14 cellular contexts compared by ENCODE assay signal in the genomic region with DNA sequence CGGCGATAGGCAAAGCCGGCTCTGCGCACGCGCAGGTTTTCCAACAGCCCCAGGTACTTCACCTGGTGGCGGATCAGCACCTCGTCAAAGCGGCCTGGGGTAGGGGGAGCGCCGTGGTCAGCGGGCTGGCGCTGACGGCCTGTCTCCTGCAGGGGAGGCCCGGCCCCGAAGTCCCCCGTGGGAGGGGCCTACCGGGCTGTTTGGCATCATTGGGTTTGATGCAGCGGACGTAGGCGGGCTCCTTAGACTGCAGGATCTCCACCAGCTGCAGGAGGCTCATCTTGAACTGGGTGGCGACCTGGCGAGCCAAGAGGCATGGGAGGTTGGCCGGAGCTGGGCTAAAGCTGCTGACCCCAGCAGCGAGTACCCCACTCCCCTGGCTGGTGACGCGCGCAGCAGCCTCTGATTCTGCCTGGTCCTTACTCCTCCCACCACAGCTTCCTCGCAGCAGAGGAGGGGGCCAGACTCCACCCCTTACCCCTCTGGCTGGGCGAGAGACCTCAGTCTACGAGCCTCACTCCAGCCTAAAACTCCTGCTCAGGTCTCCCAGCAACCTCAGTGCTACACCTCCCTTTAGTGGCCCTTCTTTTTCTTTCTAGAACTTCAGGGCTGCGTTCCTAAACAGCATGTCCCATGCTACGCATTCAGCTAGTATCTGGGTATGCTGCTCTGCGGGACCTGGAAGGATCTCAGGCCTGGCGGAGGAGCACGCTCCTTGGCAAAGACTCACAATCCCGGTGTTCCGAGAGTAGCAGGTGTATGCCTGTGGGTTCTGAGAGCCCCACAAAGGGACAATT.
"Had no signal": no experiment of that assay in that cellular context is flagged by ENCODE, and none has a peak within 500 bp of the region (broad histone marks: within the 10 kb centered on the region; RNA-seq: fewer than 3 reads in every experiment).

No MANE protein-coding gene starts in this region.

- H3K27ac ChIP-seq: body of pancreas had no signal

- H3K4me1 Mint-ChIP-seq: natural killer cell had no signal

- H3K27me3 Mint-ChIP-seq: activated naive CD4-positive, alpha-beta T cell treated with anti-CD3 and anti-CD28 coated beads, Interleukin-2, amount 50 U/mL, for 24 hours; stimulated activated naive B cell treated with anti-CD40 and anti-IgM and Interleukin-4, amounts not matched to agents 10 μg/mL and 1 μg/mL and 100 μg/mL, for 72 hours; T-cell had no signal

- H3K27ac Mint-ChIP-seq: activated naive CD4-positive, alpha-beta T cell treated with anti-CD3 and anti-CD28 coated beads, Interleukin-2, amount 50 U/mL, for 24 hours; natural killer cell; T-cell had no signal

- DNase-seq: activated CD4-positive, alpha-beta T cell treated with anti-CD3 and anti-CD28 coated beads for 48 hours; activated effector memory CD4-positive, alpha-beta T cell treated with Interleukin-2 at 50 U/mL for 16 hours; activated T-cell treated with anti-CD3 and anti-CD28 coated beads, Interleukin-2, amount 50 U/mL, for 1 hour; body of pancreas; cerebellar nuclear complex; dermis blood vessel endothelial cell; mammary epithelial cell; mucosa of descending colon; natural killer cell; stimulated activated naive B cell treated with anti-CD40 and anti-IgM and Interleukin-4, amounts not matched to agents 10 μg/mL and 1 μg/mL and 100 μg/mL, for 72 hours; T-cell had no signal

- H3K9me3 Mint-ChIP-seq: activated naive CD4-positive, alpha-beta T cell treated with anti-CD3 and anti-CD28 coated beads, Interleukin-2, amount 50 U/mL, for 24 hours; natural killer cell; stimulated activated naive B cell treated with anti-CD40 and anti-IgM and Interleukin-4, amounts not matched to agents 10 μg/mL and 1 μg/mL and 100 μg/mL, for 72 hours; T-cell had no signal

- H3K27me3 ChIP-seq: body of pancreas, tibial nerve had no signal

- H3K4me2 ChIP-seq: smooth muscle cell had no signal

- H3K9me3 ChIP-seq: body of pancreas, mucosa of descending colon, tibial nerve had no signal

- H3K36me3 Mint-ChIP-seq: natural killer cell had no signal

- H3K4me1 ChIP-seq: body of pancreas had no signal

- H3K4me3 ChIP-seq: body of pancreas, mucosa of descending colon, smooth muscle cell, tibial nerve had no signal

- H3K4me3 Mint-ChIP-seq: activated naive CD4-positive, alpha-beta T cell treated with anti-CD3 and anti-CD28 coated beads, Interleukin-2, amount 50 U/mL, for 24 hours; natural killer cell; T-cell had no signal
